ENCODE assay signal across 25 cellular contexts in the genomic region with DNA sequence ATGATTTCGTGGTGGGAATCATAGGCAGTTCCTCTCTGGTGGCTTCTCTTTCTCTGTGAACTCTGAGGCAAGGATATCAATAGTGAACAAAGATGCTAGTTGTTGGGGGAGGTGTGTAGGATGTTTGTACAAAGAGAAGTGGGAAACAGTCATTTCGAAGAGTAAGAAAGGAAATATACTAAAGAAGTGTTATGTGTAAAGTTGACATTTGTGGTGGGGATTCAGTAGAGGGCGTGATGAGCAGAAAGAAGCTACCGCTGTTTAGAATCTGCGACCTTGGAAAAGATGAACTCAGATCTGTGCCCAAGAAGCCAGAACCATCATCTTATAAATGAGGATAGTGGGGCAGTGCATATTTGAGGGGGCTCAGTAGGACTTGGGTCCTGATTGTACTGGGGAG. TPM values are rescaled to one million over a fixed set of nuclear protein-coding genes. Genes with fewer than 3 reads are reported as not detected.
DNase-seq lines count a peak whose midpoint lies in the region; ATAC-seq, FAIRE-seq and TF ChIP-seq lines count a peak whose summit lies in the region.
"Had no signal": no experiment of that assay in that cellular context is flagged by ENCODE, and none has a peak within 500 bp of the region (broad histone marks: within the 10 kb centered on the region; RNA-seq: fewer than 3 reads in every experiment).

No MANE protein-coding gene starts in this region.

- TF ChIP-seq POLR2A in H54 (IDR thresholded peaks at IDR 0.05; ENCODE audit: low read depth, low read length): no peak

- H3K4me1 ChIP-seq in BE2C: no peaks in the 10 kb centered on the region

- no peaks in the 10 kb centered on the region for H3K36me3 ChIP-seq in BE2C
- H3K36me3 ChIP-seq: left lung, right atrium auricular region, spleen, tibial nerve had no signal

- FAIRE-seq in H54 (lab: Jason Lieb, UNC): no peak
- FAIRE-seq: GM12892, HTR-8/SVneo had no signal

- no peak overlapping the region for H3K4me3 ChIP-seq in BE2C (ENCODE audit: low read depth, low read length)
- H3K4me3 ChIP-seq: left lung, right atrium auricular region, spleen had no signal

- no peak overlapping the region for H3K27ac ChIP-seq in VCaP
- H3K27ac ChIP-seq: left lung, right atrium auricular region, spleen had no signal

- TF ChIP-seq CTCF in BE2C (IDR thresholded peaks at IDR 0.05; ENCODE audit: low read depth, low read length): peak; percentile 35; the same call in 1 of the 2 replicates
- peak; percentile 25; the same call in 1 of the 2 replicates for TF ChIP-seq CTCF in VCaP (conservative IDR thresholded peaks at IDR 0.05)

- H3K9me3 ChIP-seq in BE2C: no peaks in the 10 kb centered on the region
- H3K9me3 ChIP-seq: left lung, right atrium auricular region, spleen, tibial nerve had no signal

- no peaks in the 10 kb centered on the region; the same call in 1 of the 2 replicates for H3K27me3 ChIP-seq in BE2C
- H3K27me3 ChIP-seq: right atrium auricular region had no signal

- DNase-seq in BE2C (no peak), NAMALWA (ENCODE audit: low spot score) (peak; percentile 6), SHP77 treated with DMSO at 0.1 percent for 48 hours (lab: John Stamatoyannopoulos, UW) (no peak), HUDEP-2 (lab: John Stamatoyannopoulos, UW; ENCODE audit: unreplicated experiment in 76 of 76) (no peak), H54 (ENCODE audit: insufficient read length, low spot score) (no peak)
- DNase-seq: activated naive CD4-positive, alpha-beta T cell treated with anti-CD3 and anti-CD28 coated beads, Interleukin-2, amount 10 ng/mL, durations not matched to agents 7 days and 5 days; C1 segment of cervical spinal cord; DND-41; hypothalamus; left lung; mesenchymal stem cell; NCI-H1092 treated with DMSO at 0.1 percent for 48 hours; NCI-H187 treated with DMSO at 0.1 percent for 48 hours; NCI-H526 treated with DMSO at 0.1 percent for 48 hours; spleen; SW 1271; T1000 had no signal

- ATAC-seq in GM18867 (IDR thresholded peaks at IDR 0.05; ENCODE audit: unreplicated experiment): peak; percentile 44
- no peak for ATAC-seq in HG03095 (IDR thresholded peaks at IDR 0.05; ENCODE audit: unreplicated experiment)
- ATAC-seq: left lung, WTC11 had no signal

RNA-seq across cellular contexts. Expression of a gene that starts 11.4 kb away (rescaled TPM):
- polyA plus RNA-seq in BE2C (2012; ENCODE audit: insufficient read depth, insufficient read length, low read depth): 0.09 TPM
